Comparison of ENCODE assay signal across 16 cellular contexts in genomic region chr15:85324202-85324601, GRCh38.
"Had no signal": no experiment of that assay in that cellular context is flagged by ENCODE, and none has a peak within 500 bp of the region (broad histone marks: within the 10 kb centered on the region; RNA-seq: fewer than 3 reads in every experiment).

No MANE protein-coding gene starts in this region.

- H3K4me3 ChIP-seq: esophagus squamous epithelium, pancreas, smooth muscle cell, upper lobe of right lung had no signal

- H3K36me3 Mint-ChIP-seq: activated naive CD4-positive, alpha-beta T cell treated with anti-CD3 and anti-CD28 coated beads, Interleukin-2, amount 10 ng/mL, durations not matched to agents 7 days and 5 days; natural killer cell had no signal

- H3K27me3 ChIP-seq: esophagus squamous epithelium, neutrophil, pancreas, upper lobe of right lung had no signal

- H3K9me3 Mint-ChIP-seq: natural killer cell had no signal

- H3K27me3 Mint-ChIP-seq: activated CD4-positive, alpha-beta T cell treated with anti-CD3 and anti-CD28 coated beads, Interleukin-2, amount 10 ng/mL, durations not matched to agents 7 days and 5 days; activated naive CD4-positive, alpha-beta T cell treated with anti-CD3 and anti-CD28 coated beads, Interleukin-2, amount 10 ng/mL, durations not matched to agents 7 days and 5 days had no signal

- H3K27ac Mint-ChIP-seq: activated CD4-positive, alpha-beta T cell treated with anti-CD3 and anti-CD28 coated beads, Interleukin-2, amount 10 ng/mL, durations not matched to agents 7 days and 5 days; activated naive CD4-positive, alpha-beta T cell treated with anti-CD3 and anti-CD28 coated beads, Interleukin-2, amount 10 ng/mL, durations not matched to agents 7 days and 5 days; natural killer cell had no signal

- H3K9me3 ChIP-seq: esophagus squamous epithelium, neutrophil, pancreas, upper lobe of right lung had no signal

- H3K36me3 ChIP-seq: esophagus squamous epithelium, neutrophil, pancreas, upper lobe of right lung had no signal

- H3K4me3 Mint-ChIP-seq: activated CD4-positive, alpha-beta T cell treated with anti-CD3 and anti-CD28 coated beads, Interleukin-2, amount 10 ng/mL, durations not matched to agents 7 days and 5 days; activated naive CD4-positive, alpha-beta T cell treated with anti-CD3 and anti-CD28 coated beads, Interleukin-2, amount 10 ng/mL, durations not matched to agents 7 days and 5 days; activated T-cell treated with anti-CD3 and anti-CD28 coated beads, Interleukin-2, amount 50 U/mL, for 4 hours; natural killer cell had no signal

- H3K4me1 ChIP-seq: pancreas had no signal

- H3K27ac ChIP-seq: esophagus squamous epithelium, neutrophil, pancreas, upper lobe of right lung had no signal

- DNase-seq: activated CD4-positive, alpha-beta T cell treated with anti-CD3 and anti-CD28 coated beads, Interleukin-2, amount 10 ng/mL, durations not matched to agents 7 days and 5 days; activated CD8-positive, alpha-beta memory T cell treated with anti-CD3 and anti-CD28 coated beads, Interleukin-2, amount 50 U/mL, for 4 hours; activated naive CD4-positive, alpha-beta T cell treated with anti-CD3 and anti-CD28 coated beads, Interleukin-2, amount 10 ng/mL, durations not matched to agents 7 days and 5 days; activated T-cell treated with anti-CD3 and anti-CD28 coated beads, Interleukin-2, amount 50 U/mL, for 4 hours; cerebellar nuclear complex; effector CD8-positive, alpha-beta T cell; esophagus squamous epithelium; mesendoderm; natural killer cell; pancreas; stimulated activated CD4-positive, alpha-beta T cell treated with anti-CD3 and anti-CD28 coated beads, Interleukin-4, amount 100 ng/mL, for 1 hour; T-helper 9 cell; upper lobe of right lung had no signal

- ATAC-seq: activated T-cell treated with anti-CD3 and anti-CD28 coated beads, Interleukin-2, amount 50 U/mL, for 4 hours; natural killer cell; pancreas; sciatic nerve; upper lobe of right lung had no signal
